Comparison of ENCODE assay signal across 20 cellular contexts in genomic region chr18:49681387-49681786, GRCh38.
"Had no signal": no experiment of that assay in that cellular context is flagged by ENCODE, and none has a peak within 500 bp of the region (broad histone marks: within the 10 kb centered on the region; RNA-seq: fewer than 3 reads in every experiment).

No MANE protein-coding gene starts in this region.

- H3K9me3 ChIP-seq: esophagus squamous epithelium, left lung, neutrophil, thyroid gland had no signal

- ATAC-seq: left lung; naive thymus-derived CD4-positive, alpha-beta T cell; stimulated activated memory B cell treated with anti-CD40 and anti-IgM and Interleukin-4, amounts not matched to agents 10 μg/mL and 1 μg/mL and 100 μg/mL, for 72 hours had no signal

- H3K27ac ChIP-seq: brain microvascular endothelial cell, coronary artery, esophagus squamous epithelium, left lung, neutrophil, thyroid gland had no signal

- H3K4me3 ChIP-seq: coronary artery, esophagus squamous epithelium, left lung, thyroid gland had no signal

- H3K4me1 ChIP-seq: esophagus squamous epithelium, left lung had no signal

- H3K27me3 ChIP-seq: brain microvascular endothelial cell, left lung, thyroid gland had no signal

- FAIRE-seq: keratinocyte, urothelium cell line had no signal

- H3K36me3 ChIP-seq: brain microvascular endothelial cell, esophagus squamous epithelium, left lung, neutrophil, thyroid gland had no signal

- DNase-seq: activated CD4-positive, alpha-beta T cell treated with anti-CD3 and anti-CD28 coated beads, Interleukin-2, amount 10 ng/mL, durations not matched to agents 7 days and 5 days; activated CD4-positive, CD25-positive, alpha-beta regulatory T cell; activated CD8-positive, alpha-beta memory T cell treated with anti-CD3 and anti-CD28 coated beads for 24 hours; activated naive CD4-positive, alpha-beta T cell treated with Interleukin-2 at 50 U/mL for 16 hours; anterior cingulate cortex; brain microvascular endothelial cell; effector CD4-positive, alpha-beta T cell; esophagus squamous epithelium; hippocampal formation; left lung; mammary epithelial cell; naive thymus-derived CD4-positive, alpha-beta T cell; stimulated activated CD4-positive, alpha-beta T cell treated with anti-CD3 and anti-CD28 coated beads, Interleukin-12 subunit alpha, Interleukin-12 subunit beta, amount 100 ng/mL, for 4 hours; stimulated activated CD4-positive, alpha-beta T cell treated with anti-CD3 and anti-CD28 coated beads, Interleukin-2, amount 100 ng/mL, for 24 hours; thyroid gland had no signal
